12 cellular contexts compared by ENCODE assay signal in genomic region chr13:114152831-114153371, GRCh38. TPM values are rescaled to one million over a fixed set of nuclear protein-coding genes. Genes with fewer than 3 reads are reported as not detected.
A peak's percentile ranks its signal among the peaks of the same experiment; 100 is the strongest.
DNase-seq lines count a peak whose midpoint lies in the region; ATAC-seq and TF ChIP-seq lines count a peak whose summit lies in the region.
"Had no signal": no experiment of that assay in that cellular context is flagged by ENCODE, and none has a peak within 500 bp of the region (broad histone marks: within the 10 kb centered on the region; RNA-seq: fewer than 3 reads in every experiment).

No MANE protein-coding gene starts in this region.

- H3K9me3 Mint-ChIP-seq in activated naive CD4-positive, alpha-beta T cell treated with anti-CD3 and anti-CD28 coated beads, Interleukin-2, amount 10 ng/mL, durations not matched to agents 7 days and 5 days, result peaks cover 10% of the 10 kb centered on the region
- H3K9me3 Mint-ChIP-seq in stimulated activated memory B cell treated with anti-CD40 and anti-IgM and Interleukin-4, amounts not matched to agents 10 μg/mL and 1 μg/mL and 100 μg/mL, for 72 hours, result peaks cover 5% of the 10 kb centered on the region

- peak overlapping the region; percentile 22 for H3K27ac Mint-ChIP-seq in activated naive CD4-positive, alpha-beta T cell treated with anti-CD3 and anti-CD28 coated beads, Interleukin-2, amount 10 ng/mL, durations not matched to agents 7 days and 5 days
- H3K27ac Mint-ChIP-seq in stimulated activated memory B cell treated with anti-CD40 and anti-IgM and Interleukin-4, amounts not matched to agents 10 μg/mL and 1 μg/mL and 100 μg/mL, for 72 hours, result peak overlapping the region; percentile 61
- H3K27ac Mint-ChIP-seq: type B pancreatic cell had no signal

- peak; percentile 13 for DNase-seq in activated naive CD4-positive, alpha-beta T cell treated with anti-CD3 and anti-CD28 coated beads, Interleukin-2, amount 10 ng/mL, durations not matched to agents 7 days and 5 days
- DNase-seq in activated naive CD4-positive, alpha-beta T cell treated with Interleukin-2 at 50 U/mL for 16 hours, result no peak
- DNase-seq in RPMI7951 (ENCODE audit: low read depth) (peak; percentile 62), fibroblast of the aortic adventitia (ENCODE audit: low read depth) (peak; percentile 75), G401 (ENCODE audit: low spot score) (no peak), NCI-H82 treated with DMSO at 0.1 percent for 48 hours (lab: John Stamatoyannopoulos, UW; ENCODE audit: unreplicated experiment) (no peak), SHP77 treated with DMSO at 0.1 percent for 48 hours (lab: John Stamatoyannopoulos, UW) (no peak)
- DNase-seq: activated T-cell treated with anti-CD3 and anti-CD28 coated beads for 4 hours, NCI-H345, RPMI8226 had no signal

- H3K36me3 Mint-ChIP-seq in activated naive CD4-positive, alpha-beta T cell treated with anti-CD3 and anti-CD28 coated beads, Interleukin-2, amount 10 ng/mL, durations not matched to agents 7 days and 5 days, result peaks cover 20% of the 10 kb centered on the region
- H3K36me3 Mint-ChIP-seq in stimulated activated memory B cell treated with anti-CD40 and anti-IgM and Interleukin-4, amounts not matched to agents 10 μg/mL and 1 μg/mL and 100 μg/mL, for 72 hours, result no peaks in the 10 kb centered on the region
- H3K36me3 Mint-ChIP-seq: type B pancreatic cell had no signal

- H3K27me3 Mint-ChIP-seq in activated naive CD4-positive, alpha-beta T cell treated with anti-CD3 and anti-CD28 coated beads, Interleukin-2, amount 10 ng/mL, durations not matched to agents 7 days and 5 days, result peaks cover 3% of the 10 kb centered on the region
- H3K27me3 Mint-ChIP-seq in stimulated activated memory B cell treated with anti-CD40 and anti-IgM and Interleukin-4, amounts not matched to agents 10 μg/mL and 1 μg/mL and 100 μg/mL, for 72 hours, result peaks cover 12% of the 10 kb centered on the region

- CTCF ChIA-PET in activated naive CD4-positive, alpha-beta T cell treated with anti-CD3 and anti-CD28 coated beads, Interleukin-2, amount 10 ng/mL, durations not matched to agents 7 days and 5 days (lab: Charles Lee), result no interaction called here

- H3K4me1 Mint-ChIP-seq in activated naive CD4-positive, alpha-beta T cell treated with anti-CD3 and anti-CD28 coated beads, Interleukin-2, amount 10 ng/mL, durations not matched to agents 7 days and 5 days, result peaks cover 82% of the 10 kb centered on the region
- H3K4me1 Mint-ChIP-seq in stimulated activated memory B cell treated with anti-CD40 and anti-IgM and Interleukin-4, amounts not matched to agents 10 μg/mL and 1 μg/mL and 100 μg/mL, for 72 hours, result peaks cover 44% of the 10 kb centered on the region

- TF ChIP-seq CTCF in fibroblast of the aortic adventitia (IDR thresholded peaks at IDR 0.05; ENCODE audit: insufficient read depth, low read length), result no peak

- no peak overlapping the region for H3K4me3 ChIP-seq in fibroblast of the aortic adventitia (ENCODE audit: low read depth, low read length)

- H3K4me3 Mint-ChIP-seq in activated naive CD4-positive, alpha-beta T cell treated with anti-CD3 and anti-CD28 coated beads, Interleukin-2, amount 10 ng/mL, durations not matched to agents 7 days and 5 days, result no peak overlapping the region
- no peak overlapping the region for H3K4me3 Mint-ChIP-seq in stimulated activated memory B cell treated with anti-CD40 and anti-IgM and Interleukin-4, amounts not matched to agents 10 μg/mL and 1 μg/mL and 100 μg/mL, for 72 hours
- H3K4me3 Mint-ChIP-seq: type B pancreatic cell had no signal

- in situ Hi-C loops in G401 (cut with HindIII; ENCODE audit: low sequenced_read_pairs), result no loop called here

- ATAC-seq in stimulated activated memory B cell treated with anti-CD40 and anti-IgM and Interleukin-4, amounts not matched to agents 10 μg/mL and 1 μg/mL and 100 μg/mL, for 72 hours, result no peak

RNA-seq across cellular contexts. Expression of gene RASA3, which starts 20.5 kb away (rescaled TPM):
- 22.8 and 24.4 TPM in 2 replicates for total RNA-seq in RPMI7951 (2014; rRNA removed; shearing (Covaris generic))
- total RNA-seq in fibroblast of the aortic adventitia (ENCODE audit: low replicate concordance), result 14.0 and 36.1 TPM in 2 replicates
- total RNA-seq in G401 (2014; rRNA removed; shearing (Covaris generic)), result 11.9 and 13.7 TPM in 2 replicates

RNA-seq across cellular contexts. Expression of gene CFAP97D2, which starts 26.2 kb away (rescaled TPM):
- total RNA-seq in RPMI7951 (2014; rRNA removed; shearing (Covaris generic)), result not detected in 2 replicates
- not detected in 2 replicates for total RNA-seq in fibroblast of the aortic adventitia (ENCODE audit: low replicate concordance)
- total RNA-seq in G401 (2014; rRNA removed; shearing (Covaris generic)), result not detected in 2 replicates

Comparison
In these comparisons a context has a peak if more than half of its experiments do, and no peak if none do; other contexts are left out.
1. DNase-seq: peak in activated naive CD4-positive, alpha-beta T cell treated with anti-CD3 and anti-CD28 coated beads, Interleukin-2, amount 10 ng/mL, durations not matched to agents 7 days and 5 days (single experiment), RPMI7951 (single experiment) and fibroblast of the aortic adventitia (single experiment); none in activated naive CD4-positive, alpha-beta T cell treated with Interleukin-2 at 50 U/mL for 16 hours (single experiment), G401 (single experiment), NCI-H82 treated with DMSO at 0.1 percent for 48 hours (single experiment) and SHP77 treated with DMSO at 0.1 percent for 48 hours (single experiment).